In genomic region chr9:77021289-77021927, GRCh38 we compare ENCODE assay signal across 1 cellular context.
TF ChIP-seq lines count a peak whose summit lies in the region.

No MANE protein-coding gene starts in this region.

TF ChIP-seq in SK-N-SH, 30 proteins besides CTCF, POLR2A, EP300 and RAD21 (continued from another document):
- no peak for TF ChIP-seq PBX3 (IDR thresholded peaks at IDR 0.05)
- no peak for TF ChIP-seq POLR2AphosphoS5 (IDR thresholded peaks at IDR 0.05; ENCODE audit: low read depth, low read length)
- no peak for TF ChIP-seq YY1 (IDR thresholded peaks at IDR 0.05; ENCODE audit: low read depth)
- TF ChIP-seq RFX5 (IDR thresholded peaks at IDR 0.05; ENCODE audit: low read length) = no peak
- no peak for TF ChIP-seq TCF12 (IDR thresholded peaks at IDR 0.05)
- TF ChIP-seq TAF1 (IDR thresholded peaks at IDR 0.05; ENCODE audit: borderline replicate concordance, low read depth, low read length) = no peak
- no peak for TF ChIP-seq RCOR1 (IDR thresholded peaks at IDR 0.05; ENCODE audit: low read length)
- no peak for TF ChIP-seq MAX (IDR thresholded peaks at IDR 0.05; ENCODE audit: low read depth)
- no peak for TF ChIP-seq CHD2 (IDR thresholded peaks at IDR 0.05; ENCODE audit: low read length, partially characterized antibody)
- no peak for TF ChIP-seq USF1 (IDR thresholded peaks at IDR 0.05; ENCODE audit: borderline replicate concordance, low read depth)
- TF ChIP-seq GATA2 (CRISPR knock-in tag; IDR thresholded peaks at IDR 0.05) = no peak
- no peak for TF ChIP-seq GABPA (IDR thresholded peaks at IDR 0.05; ENCODE audit: low read depth)
- no peak for TF ChIP-seq MEF2A (IDR thresholded peaks at IDR 0.05; ENCODE audit: borderline replicate concordance, low read depth)
- no peak for TF ChIP-seq IRF3 (IDR thresholded peaks at IDR 0.05; ENCODE audit: low read depth, low read length)
- TF ChIP-seq FOXM1 (IDR thresholded peaks at IDR 0.05; ENCODE audit: low read depth) = no peak
- TF ChIP-seq SMC3 (IDR thresholded peaks at IDR 0.05; ENCODE audit: low read depth, low read length) = no peak
- TF ChIP-seq REST (IDR thresholded peaks at IDR 0.05; ENCODE audit: low read depth, low read length) = no peak
- TF ChIP-seq ZBTB33 (IDR thresholded peaks at IDR 0.05; ENCODE audit: borderline replicate concordance, low read depth) = no peak
- no peak for TF ChIP-seq RXRA (IDR thresholded peaks at IDR 0.05; ENCODE audit: borderline replicate concordance, low read depth)
TF ChIP-seq in SK-N-SH: peak in this region for 0.
